Comparison of ENCODE assay signal across 8 cellular contexts in genomic region chr22:46758867-46759290, GRCh38. TPM values are rescaled to one million over a fixed set of nuclear protein-coding genes. Genes with fewer than 3 reads are reported as not detected.
A peak's percentile ranks its signal among the peaks of the same experiment; 100 is the strongest.
DNase-seq lines count a peak whose midpoint lies in the region; ATAC-seq and TF ChIP-seq lines count a peak whose summit lies in the region.

No MANE protein-coding gene starts in this region.

- H3K27ac Mint-ChIP-seq in Caco-2 (ENCODE audit: unreplicated experiment): no peak overlapping the region
- peak overlapping the region; percentile 5 for H3K27ac Mint-ChIP-seq in central memory CD8-positive, alpha-beta T cell (ENCODE audit: low read depth)

- H3K27me3 ChIP-seq in Caco-2 (replicated peaks; ENCODE audit: control insufficient read depth, insufficient read depth, low read length) (no peaks in the 10 kb centered on the region), HL-60 (ENCODE audit: insufficient read depth, poor library complexity, severe bottlenecking) (no peaks in the 10 kb centered on the region), lower lobe of right lung (ENCODE audit: low read depth) (no peaks in the 10 kb centered on the region), tibial artery (no peaks in the 10 kb centered on the region)

- H3K4me3 Mint-ChIP-seq in Caco-2 (ENCODE audit: unreplicated experiment): no peak overlapping the region
- H3K4me3 Mint-ChIP-seq in central memory CD8-positive, alpha-beta T cell: no peak overlapping the region

- DNase-seq in Caco-2: peak; percentile 71 to 78
- DNase-seq in HL-60 (ENCODE audit: low read depth in 1 of 2, low spot score in 1 of 2): peak in 1 of 2 experiments; percentile 65
- DNase-seq in central memory CD8-positive, alpha-beta T cell (ENCODE audit: low spot score in 2 of 2): peak in 1 of 2 donors; percentile 26
- peak; percentile 53 for DNase-seq in lower lobe of right lung
- no peak for DNase-seq in tibial artery
- no peak for DNase-seq in ecto neural progenitor cell (ENCODE audit: low spot score)

- H3K4me3 ChIP-seq in Caco-2 (ENCODE audit: low read depth, low read length): no peak overlapping the region
- H3K4me3 ChIP-seq in HL-60 (replicated peaks; ENCODE audit: insufficient read depth, low read length): no peak overlapping the region
- no peak overlapping the region for H3K4me3 ChIP-seq in lower lobe of right lung
- no peak overlapping the region for H3K4me3 ChIP-seq in tibial artery

- CTCF ChIA-PET in Caco-2 (lab: Charles Lee): interaction anchor here (0.8 to 2.5 kb wide), 7 partner anchors 9 to 196 kb away, joined by 4 to 9 read pairs (median 5); no protein-coding TSS in a partner anchor

- ATAC-seq in SK-N-SH treated with all-trans-retinoic acid at 6 μM for 48 hours (peak; percentile 23; the same call in 2 of the 3 replicates), lower lobe of right lung (peak; percentile 53 to 62), HG02981 (IDR thresholded peaks at IDR 0.05; ENCODE audit: unreplicated experiment) (no peak)
- ATAC-seq in central memory CD8-positive, alpha-beta T cell (replicated peaks; ENCODE audit: extremely low read depth, poor library complexity, severe bottlenecking): no peak

- H3K9me3 ChIP-seq in Caco-2: 0 out of 2 replicates have a peak, but pooled peaks cover 8% of the 10 kb centered on the region
- H3K9me3 ChIP-seq in lower lobe of right lung: peaks cover 9% of the 10 kb centered on the region
- H3K9me3 ChIP-seq in tibial artery: no peaks in the 10 kb centered on the region

- intact Hi-C loops in Caco-2 (cut with micrococcal nuclease; ENCODE audit: unreplicated experiment): no loop called here
- intact Hi-C loops in lower lobe of right lung (cut with DNase I): no loop called here
- intact Hi-C loops in tibial artery (cut with DNase I; ENCODE audit: low total_unique reads): no loop called here

- no TSS peak for BruUV-seq in Caco-2 (replicated peaks; lab: Mats Ljungman, UMichigan)

- POLR2A ChIA-PET in Caco-2 (lab: Charles Lee): interaction anchor here (1.2 to 1.4 kb wide), 2 partner anchors 14 to 20 kb away, joined by 3 to 5 read pairs; no protein-coding TSS in a partner anchor

- H3K27me3 Mint-ChIP-seq in Caco-2 (ENCODE audit: insufficient read depth, unreplicated experiment): no peaks in the 10 kb centered on the region
- H3K27me3 Mint-ChIP-seq in central memory CD8-positive, alpha-beta T cell: no peaks in the 10 kb centered on the region

- H3K36me3 ChIP-seq in Caco-2 (ENCODE audit: control insufficient read depth, insufficient read depth, low read length): no peaks in the 10 kb centered on the region
- H3K36me3 ChIP-seq in lower lobe of right lung: no peaks in the 10 kb centered on the region
- H3K36me3 ChIP-seq in tibial artery: no peaks in the 10 kb centered on the region

- TF ChIP-seq CTCF in Caco-2 (IDR thresholded peaks at IDR 0.05; ENCODE audit: insufficient read depth in 1 of 2, low read depth in 1 of 2, low read length in 1 of 2, severe bottlenecking in 1 of 2, unreplicated experiment in 1 of 2) (peak; percentile 70), HL-60 (IDR thresholded peaks at IDR 0.05; ENCODE audit: insufficient read depth, low read length) (peak; percentile 72), lower lobe of right lung (IDR thresholded peaks at IDR 0.05) (peak; percentile 78), tibial artery (IDR thresholded peaks at IDR 0.05) (peak; percentile 26 to 44)

- H3K4me1 Mint-ChIP-seq in Caco-2 (ENCODE audit: low read depth, unreplicated experiment): peaks cover 8% of the 10 kb centered on the region
- peaks cover 36% of the 10 kb centered on the region for H3K4me1 Mint-ChIP-seq in central memory CD8-positive, alpha-beta T cell

- peak overlapping the region; percentile 54 for H3K27ac ChIP-seq in HL-60 (replicated peaks)
- no peak overlapping the region for H3K27ac ChIP-seq in lower lobe of right lung
- no peak overlapping the region for H3K27ac ChIP-seq in tibial artery

- peaks cover 8% of the 10 kb centered on the region; the same call in 1 of the 2 replicates for H3K4me1 ChIP-seq in Caco-2
- H3K4me1 ChIP-seq in lower lobe of right lung: peaks cover 41% of the 10 kb centered on the region
- peaks cover 4 to 33% (median 25%) of the 10 kb centered on the region in 4 donors for H3K4me1 ChIP-seq in tibial artery

- H3K9me3 Mint-ChIP-seq in Caco-2 (ENCODE audit: unreplicated experiment): peaks cover 12% of the 10 kb centered on the region
- no peaks in the 10 kb centered on the region for H3K9me3 Mint-ChIP-seq in central memory CD8-positive, alpha-beta T cell

- peaks cover 13% of the 10 kb centered on the region for H3K36me3 Mint-ChIP-seq in Caco-2 (ENCODE audit: insufficient read depth, unreplicated experiment)
- H3K36me3 Mint-ChIP-seq in central memory CD8-positive, alpha-beta T cell (ENCODE audit: insufficient read depth): peaks cover 17% of the 10 kb centered on the region

TF ChIP-seq in SK-N-SH treated with all-trans-retinoic acid at 6 μM for 48 hours, 23 proteins besides CTCF, POLR2A, EP300 and RAD21:
- TF ChIP-seq ISL1 (CRISPR knock-in tag; IDR thresholded peaks at IDR 0.05): peak; percentile 40; the same call in 1 of the 2 replicates
- no peak for TF ChIP-seq ZC3H10 (CRISPR knock-in tag; IDR thresholded peaks at IDR 0.05)

RNA-seq across cellular contexts. Expression of gene TBC1D22A, which starts 3.6 kb away (rescaled TPM):
- total RNA-seq in Caco-2 (2022): 26.7 and 32.6 TPM in 2 replicates
- 34.1 TPM for total RNA-seq in lower lobe of right lung

RNA-seq across cellular contexts. Expression of gene CERK, which starts 20.8 kb away (rescaled TPM):
- total RNA-seq in Caco-2 (2022): 35.0 and 37.6 TPM in 2 replicates
- total RNA-seq in lower lobe of right lung: 26.1 TPM

Comparison
In these comparisons a context has a peak if more than half of its experiments do, and no peak if none do; other contexts are left out.
1. DNase-seq: peak in Caco-2 (2 of 2) and lower lobe of right lung (single experiment); none in tibial artery (0 of 2) and ecto neural progenitor cell (single experiment).
2. ATAC-seq: peak in SK-N-SH treated with all-trans-retinoic acid at 6 μM for 48 hours (single experiment) and lower lobe of right lung (2 of 2); none in central memory CD8-positive, alpha-beta T cell (single experiment) and HG02981 (single experiment).
3. Peak in every context shown above with its lines, with median percentiles within 50 percentile points of each other: CTCF ChIP-seq.